Comparison of ENCODE assay signal across 1 cellular context in the genomic region with DNA sequence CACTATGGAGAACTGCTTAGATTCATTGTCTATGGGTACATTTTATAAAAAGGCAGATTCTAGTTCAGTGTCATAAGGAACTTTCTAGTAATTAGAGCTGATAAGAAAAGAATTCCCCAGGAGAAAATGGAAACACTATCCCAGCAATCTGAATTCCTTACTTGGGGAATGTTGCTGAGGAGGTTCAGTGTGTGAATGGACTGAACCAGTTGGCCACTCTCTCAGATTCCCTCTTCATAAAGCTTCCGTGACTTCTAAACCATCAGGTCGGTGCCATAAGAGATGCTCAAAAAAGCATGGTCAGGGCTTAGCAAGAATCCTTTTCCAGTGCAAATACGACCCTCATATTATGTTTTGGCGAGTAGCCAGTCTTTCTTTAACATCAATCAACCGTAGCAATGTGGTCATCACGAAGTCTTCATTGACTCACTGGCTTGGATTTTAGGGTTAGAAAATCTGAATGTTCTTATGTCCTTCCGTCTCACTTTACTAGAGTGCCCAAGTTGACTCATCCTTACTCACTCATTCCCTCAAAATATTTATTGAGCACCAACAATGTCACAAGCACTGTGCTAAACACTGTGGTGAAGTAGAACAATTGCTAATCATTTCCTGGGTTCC.
A peak's percentile ranks its signal among the peaks of the same experiment; 100 is the strongest.
TF ChIP-seq lines count a peak whose summit lies in the region.

No MANE protein-coding gene starts in this region.

TF ChIP-seq in IMR-90, 13 proteins besides CTCF, POLR2A, EP300 and RAD21:
- TF ChIP-seq MAZ (IDR thresholded peaks at IDR 0.05; ENCODE audit: borderline replicate concordance, low read depth, low read length): no peak
- TF ChIP-seq RCOR1 (IDR thresholded peaks at IDR 0.05; ENCODE audit: insufficient replicate concordance, low read length): no peak
- no peak for TF ChIP-seq SMC3 (IDR thresholded peaks at IDR 0.05; ENCODE audit: low read depth, low read length)
- peak; percentile 51 for TF ChIP-seq CEBPB (IDR thresholded peaks at IDR 0.05; ENCODE audit: low read depth, low read length)
- no peak for TF ChIP-seq RFX5 (IDR thresholded peaks at IDR 0.05; ENCODE audit: low read depth, low read length)
- TF ChIP-seq CHD1 (IDR thresholded peaks at IDR 0.05; ENCODE audit: low read depth, low read length): no peak
- TF ChIP-seq BHLHE40 (IDR thresholded peaks at IDR 0.05; ENCODE audit: low read depth, low read length): no peak; the same call in 1 of the 2 replicates
- TF ChIP-seq ELK1 (IDR thresholded peaks at IDR 0.05; ENCODE audit: borderline replicate concordance, low read depth, low read length): no peak
- peak; percentile 86 for TF ChIP-seq FOS (IDR thresholded peaks at IDR 0.05; ENCODE audit: low read depth, low read length)
- TF ChIP-seq MXI1 (IDR thresholded peaks at IDR 0.05; ENCODE audit: borderline replicate concordance, low read depth, low read length): no peak
